Comparison of ENCODE assay signal across 22 cellular contexts in the genomic region with DNA sequence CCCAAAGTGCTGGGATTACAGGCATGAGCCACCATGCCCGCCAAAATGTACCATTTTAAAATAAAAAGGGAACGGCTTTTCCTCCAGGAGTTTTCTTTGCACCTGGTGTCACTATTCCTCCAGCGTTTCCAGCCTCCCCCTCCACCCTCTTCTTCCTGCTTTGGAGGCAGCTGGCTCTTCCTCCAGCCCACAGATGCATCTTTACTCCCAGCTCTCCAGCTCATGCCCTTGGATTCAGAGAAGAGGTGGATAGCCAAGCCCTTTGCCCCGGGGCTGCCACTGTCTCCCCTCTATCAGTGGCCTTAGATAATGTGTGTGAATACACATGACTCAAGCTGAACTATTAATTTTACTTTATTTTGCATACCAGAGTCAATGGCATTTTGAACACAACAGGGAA. TPM values are rescaled to one million over a fixed set of nuclear protein-coding genes. Genes with fewer than 3 reads are reported as not detected.
"Had no signal": no experiment of that assay in that cellular context is flagged by ENCODE, and none has a peak within 500 bp of the region (broad histone marks: within the 10 kb centered on the region; RNA-seq: fewer than 3 reads in every experiment).

No MANE protein-coding gene starts in this region.

- ATAC-seq: effector memory CD8-positive, alpha-beta T cell; esophagus mucosa; gastrocnemius medialis; heart right ventricle; left cardiac atrium; left lung; left ventricle myocardium superior; lower lobe of right lung; naive thymus-derived CD4-positive, alpha-beta T cell; natural killer cell had no signal

- H3K36me3 ChIP-seq: esophagus squamous epithelium, gastrocnemius medialis, heart right ventricle, left lung, lower lobe of right lung had no signal

- H3K27me3 ChIP-seq: gastrocnemius medialis had no signal

- DNase-seq: cortex of kidney; effector CD8-positive, alpha-beta T cell; effector memory CD8-positive, alpha-beta T cell; endodermal cell; erythroblast; esophagus squamous epithelium; foreskin fibroblast; foreskin melanocyte; gastrocnemius medialis; glutamatergic neuron; heart right ventricle; hippocampal formation; left cardiac atrium; left lung; left ventricle myocardium superior; lower lobe of right lung; mesenchymal stem cell; midbrain; naive thymus-derived CD4-positive, alpha-beta T cell; natural killer cell had no signal

- H3K4me3 ChIP-seq: esophagus squamous epithelium, gastrocnemius medialis, heart right ventricle, left lung, lower lobe of right lung had no signal

- H3K4me1 ChIP-seq: esophagus squamous epithelium, gastrocnemius medialis, heart right ventricle, left lung, lower lobe of right lung had no signal

- H3K27ac ChIP-seq: epithelial cell of prostate, esophagus squamous epithelium, gastrocnemius medialis, heart right ventricle, left lung, lower lobe of right lung had no signal

RNA-seq across cellular contexts. Expression of a gene that starts 15.4 kb away (rescaled TPM):
- total RNA-seq: esophagus mucosa, left ventricle myocardium superior had no signal
